ENCODE assay signal across 8 cellular contexts in the genomic region with DNA sequence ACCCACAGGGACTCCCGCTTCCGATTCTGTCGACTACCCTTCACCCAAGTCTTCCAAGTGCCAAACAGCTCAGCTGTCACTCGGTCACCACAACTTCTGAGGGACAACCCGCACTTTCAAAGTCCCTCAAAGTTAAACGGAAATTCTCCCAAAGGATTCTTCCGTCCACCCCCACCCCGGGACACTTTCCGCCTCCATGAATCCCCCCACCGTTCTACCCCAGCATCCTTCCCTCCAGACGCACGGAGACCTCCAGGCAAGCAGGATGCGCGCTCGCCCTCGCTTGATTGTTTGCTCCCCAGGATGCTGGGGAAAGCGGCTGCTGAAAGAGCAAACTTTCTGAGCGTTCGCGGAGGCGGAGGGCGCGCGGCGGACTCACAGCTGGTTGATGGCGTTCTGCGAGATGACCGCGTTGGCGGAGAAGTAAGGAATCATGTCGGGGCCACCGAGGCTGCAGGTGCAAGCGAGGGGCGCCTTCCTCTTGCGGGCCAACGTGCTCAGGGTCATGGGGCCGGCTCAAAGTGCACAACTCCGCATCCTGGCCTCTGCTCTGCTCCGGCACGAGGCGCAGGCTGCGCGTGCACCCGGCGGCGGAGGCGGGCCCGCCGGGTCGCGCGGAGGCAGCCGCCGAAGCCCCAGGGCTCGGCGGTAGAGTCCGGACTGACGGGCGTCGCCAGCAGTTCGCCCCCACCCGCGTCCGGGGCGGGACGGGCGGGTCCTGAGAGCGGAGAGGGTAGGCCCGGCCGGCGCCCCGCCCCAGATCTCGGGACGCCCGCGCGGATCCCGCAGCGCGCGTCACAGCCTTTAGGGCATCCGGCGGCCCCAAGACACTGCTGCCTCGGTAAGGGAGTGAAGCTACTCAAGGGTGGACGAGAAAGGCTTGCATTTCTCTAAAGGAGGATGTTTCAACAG.
DNase-seq lines count a peak whose midpoint lies in the region; FAIRE-seq and TF ChIP-seq lines count a peak whose summit lies in the region.

No MANE protein-coding gene starts in this region.

- peaks cover 19% of the 10 kb centered on the region for H3K4me1 Mint-ChIP-seq in HFFc6 (ENCODE audit: low read depth)

- FAIRE-seq in small intestine (lab: Jason Lieb, UNC): no peak

- no peak for TF ChIP-seq POLR2A in breast epithelium (IDR thresholded peaks at IDR 0.05)

- H3K9me3 Mint-ChIP-seq in HFFc6: no peaks in the 10 kb centered on the region

- DNase-seq in HFFc6 (peak; percentile 81), NCI-H146 (lab: John Stamatoyannopoulos, UW) (peak; percentile 65), breast epithelium (ENCODE audit: low spot score in 2 of 2) (peak; percentile 61 to 75), iPS-NIHi7 (ENCODE audit: extremely low spot score) (peak; percentile 86), small intestine (peak; percentile 80), NCI-H345 treated with DMSO at 0.1 percent for 48 hours (lab: John Stamatoyannopoulos, UW; ENCODE audit: unreplicated experiment) (no peak)

- peak overlapping the region; percentile 71 for H3K4me3 ChIP-seq in GM08714 (ENCODE audit: low read length)
- peak overlapping the region; percentile 56 to 78 (median 75) for H3K4me3 ChIP-seq in breast epithelium
- H3K4me3 ChIP-seq in small intestine (ENCODE audit: low read depth in 1 of 2, low read length in 2 of 2): peak overlapping the region; percentile 58 to 71

- WGBS in small intestine, 3 donors: 1 to 3% (median 1%) methylated on average over 76 to 85 of the region's 85 CpGs

- H3K9me3 ChIP-seq in breast epithelium (no peaks in the 10 kb centered on the region), small intestine (ENCODE audit: control insufficient read depth, low read depth) (no peaks in the 10 kb centered on the region)

- H3K36me3 Mint-ChIP-seq in HFFc6 (ENCODE audit: low read depth): no peaks in the 10 kb centered on the region

- H3K36me3 ChIP-seq in breast epithelium (no peaks in the 10 kb centered on the region), small intestine (ENCODE audit: control insufficient read depth in 2 of 2, insufficient read depth in 2 of 2, low read length in 2 of 2) (no peaks in the 10 kb centered on the region)

- intact Hi-C loops in breast epithelium (cut with DNase I; ENCODE audit: low total_unique reads): no loop called here

- H3K27me3 ChIP-seq in breast epithelium (no peaks in the 10 kb centered on the region), small intestine (ENCODE audit: control insufficient read depth in 2 of 2, insufficient read depth in 2 of 2, low read length in 2 of 2) (no peaks in the 10 kb centered on the region)

- TF ChIP-seq CTCF in HFFc6 (IDR thresholded peaks at IDR 0.05) (no peak), VCaP (conservative IDR thresholded peaks at IDR 0.05) (no peak), breast epithelium (IDR thresholded peaks at IDR 0.05) (no peak)

- H3K4me1 ChIP-seq in breast epithelium (peaks cover 0 to 3% of the 10 kb centered on the region in 2 donors), small intestine (ENCODE audit: control insufficient read depth in 2 of 2, insufficient read depth in 1 of 2, low read depth in 1 of 2, low read length in 1 of 2) (no peaks in the 10 kb centered on the region)

- peak overlapping the region; percentile 95 for H3K4me3 Mint-ChIP-seq in HFFc6

- no peaks in the 10 kb centered on the region for H3K27me3 Mint-ChIP-seq in HFFc6 (ENCODE audit: insufficient read depth)

- H3K27ac Mint-ChIP-seq in HFFc6: peak overlapping the region; percentile 84

- H3K27ac ChIP-seq in VCaP: peak overlapping the region; percentile 81
- H3K27ac ChIP-seq in breast epithelium: peak overlapping the region; percentile 46 to 54
- peak overlapping the region; percentile 54 to 87 for H3K27ac ChIP-seq in small intestine (ENCODE audit: low read depth in 1 of 2, low read length in 1 of 2)
